Comparison of ENCODE assay signal across 1 cellular context in genomic region chr12:14774074-14774943, GRCh38.
TF ChIP-seq lines count a peak whose summit lies in the region.

No MANE protein-coding gene starts in this region.

TF ChIP-seq in HepG2, 621 proteins besides CTCF, POLR2A, EP300 and RAD21 (continued from another document):
- TF ChIP-seq PREB (CRISPR knock-in tag; IDR thresholded peaks at IDR 0.05) (no peak), PHF21A (CRISPR knock-in tag; IDR thresholded peaks at IDR 0.05) (0 out of 2 replicates have a peak, but pooled peaks have one; percentile 20), NKX3-1 (CRISPR knock-in tag; IDR thresholded peaks at IDR 0.05) (no peak), CHCHD3 (CRISPR knock-in tag; IDR thresholded peaks at IDR 0.05) (no peak), ZNF282 (IDR thresholded peaks at IDR 0.05; ENCODE audit: partially characterized antibody) (no peak), NCOA1 (CRISPR knock-in tag; IDR thresholded peaks at IDR 0.05) (no peak), HDAC1 (CRISPR knock-in tag; IDR thresholded peaks at IDR 0.05) (peak; percentile 60), ZFP36L2 (CRISPR knock-in tag; IDR thresholded peaks at IDR 0.05) (no peak), HOXD1 (CRISPR knock-in tag; IDR thresholded peaks at IDR 0.05) (no peak), MXD4 (CRISPR knock-in tag; IDR thresholded peaks at IDR 0.05) (no peak), ZNF124 (CRISPR knock-in tag; IDR thresholded peaks at IDR 0.05) (peak; percentile 60; the same call in 1 of the 2 replicates), ZSCAN12 (CRISPR knock-in tag; IDR thresholded peaks at IDR 0.05) (no peak), DMAP1 (CRISPR knock-in tag; IDR thresholded peaks at IDR 0.05) (no peak), ELF1 (CRISPR knock-in tag; IDR thresholded peaks at IDR 0.05) (no peak), ZNF878 (CRISPR knock-in tag; IDR thresholded peaks at IDR 0.05) (peak; percentile 45; the same call in 1 of the 2 replicates), ATRX (CRISPR knock-in tag; IDR thresholded peaks at IDR 0.05; ENCODE audit: borderline replicate concordance) (no peak), GATAD1 (CRISPR knock-in tag; IDR thresholded peaks at IDR 0.05) (peak; percentile 30; the same call in 1 of the 2 replicates), CEBPZ (IDR thresholded peaks at IDR 0.05; ENCODE audit: low read length) (no peak), CCAR2 (optimal IDR thresholded peaks at IDR 0.05; ENCODE audit: low read depth, low read length) (no peak), ZNF331 (CRISPR knock-in tag; IDR thresholded peaks at IDR 0.05) (no peak), NCOR1 (IDR thresholded peaks at IDR 0.05; ENCODE audit: borderline replicate concordance, low read length) (no peak), ETV5 (CRISPR knock-in tag; IDR thresholded peaks at IDR 0.05; ENCODE audit: borderline replicate concordance) (peak; percentile 18; the same call in 1 of the 2 replicates), ZNF619 (CRISPR knock-in tag; IDR thresholded peaks at IDR 0.05) (peak; percentile 34; the same call in 1 of the 2 replicates), ZNF674 (CRISPR knock-in tag; IDR thresholded peaks at IDR 0.05; ENCODE audit: low read depth) (no peak), CREB1 (IDR thresholded peaks at IDR 0.05) (no peak), CREB1 (CRISPR knock-in tag; IDR thresholded peaks at IDR 0.05) (peak; percentile 41; the same call in 1 of the 2 replicates), RBM39 (IDR thresholded peaks at IDR 0.05; ENCODE audit: low read depth, low read length, poor library complexity, severe bottlenecking) (no peak), AGO2 (optimal IDR thresholded peaks at IDR 0.05; ENCODE audit: low read depth, low read length) (peak; percentile 58)
- TF ChIP-seq, protein P1, sequence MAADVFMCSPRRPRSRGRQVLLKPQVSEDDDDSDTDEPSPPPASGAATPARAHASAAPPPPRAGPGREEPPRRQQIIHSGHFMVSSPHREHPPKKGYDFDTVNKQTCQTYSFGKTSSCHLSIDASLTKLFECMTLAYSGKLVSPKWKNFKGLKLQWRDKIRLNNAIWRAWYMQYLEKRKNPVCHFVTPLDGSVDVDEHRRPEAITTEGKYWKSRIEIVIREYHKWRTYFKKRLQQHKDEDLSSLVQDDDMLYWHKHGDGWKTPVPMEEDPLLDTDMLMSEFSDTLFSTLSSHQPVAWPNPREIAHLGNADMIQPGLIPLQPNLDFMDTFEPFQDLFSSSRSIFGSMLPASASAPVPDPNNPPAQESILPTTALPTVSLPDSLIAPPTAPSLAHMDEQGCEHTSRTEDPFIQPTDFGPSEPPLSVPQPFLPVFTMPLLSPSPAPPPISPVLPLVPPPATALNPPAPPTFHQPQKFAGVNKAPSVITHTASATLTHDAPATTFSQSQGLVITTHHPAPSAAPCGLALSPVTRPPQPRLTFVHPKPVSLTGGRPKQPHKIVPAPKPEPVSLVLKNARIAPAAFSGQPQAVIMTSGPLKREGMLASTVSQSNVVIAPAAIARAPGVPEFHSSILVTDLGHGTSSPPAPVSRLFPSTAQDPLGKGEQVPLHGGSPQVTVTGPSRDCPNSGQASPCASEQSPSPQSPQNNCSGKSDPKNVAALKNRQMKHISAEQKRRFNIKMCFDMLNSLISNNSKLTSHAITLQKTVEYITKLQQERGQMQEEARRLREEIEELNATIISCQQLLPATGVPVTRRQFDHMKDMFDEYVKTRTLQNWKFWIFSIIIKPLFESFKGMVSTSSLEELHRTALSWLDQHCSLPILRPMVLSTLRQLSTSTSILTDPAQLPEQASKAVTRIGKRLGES (CRISPR knock-in tag; IDR thresholded peaks at IDR 0.05; ENCODE audit: borderline replicate concordance), result no peak
- TF ChIP-seq, protein P2, sequence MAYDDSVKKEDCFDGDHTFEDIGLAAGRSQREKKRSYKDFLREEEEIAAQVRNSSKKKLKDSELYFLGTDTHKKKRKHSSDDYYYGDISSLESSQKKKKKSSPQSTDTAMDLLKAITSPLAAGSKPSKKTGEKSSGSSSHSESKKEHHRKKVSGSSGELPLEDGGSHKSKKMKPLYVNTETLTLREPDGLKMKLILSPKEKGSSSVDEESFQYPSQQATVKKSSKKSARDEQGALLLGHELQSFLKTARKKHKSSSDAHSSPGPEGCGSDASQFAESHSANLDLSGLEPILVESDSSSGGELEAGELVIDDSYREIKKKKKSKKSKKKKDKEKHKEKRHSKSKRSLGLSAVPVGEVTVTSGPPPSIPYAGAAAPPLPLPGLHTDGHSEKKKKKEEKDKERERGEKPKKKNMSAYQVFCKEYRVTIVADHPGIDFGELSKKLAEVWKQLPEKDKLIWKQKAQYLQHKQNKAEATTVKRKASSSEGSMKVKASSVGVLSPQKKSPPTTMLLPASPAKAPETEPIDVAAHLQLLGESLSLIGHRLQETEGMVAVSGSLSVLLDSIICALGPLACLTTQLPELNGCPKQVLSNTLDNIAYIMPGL (CRISPR knock-in tag; IDR thresholded peaks at IDR 0.05; ENCODE audit: borderline replicate concordance in 1 of 2, low read depth in 1 of 2), result peak; percentile 27 to 37; a peak in 1 of 4 replicates
- TF ChIP-seq, protein P3, sequence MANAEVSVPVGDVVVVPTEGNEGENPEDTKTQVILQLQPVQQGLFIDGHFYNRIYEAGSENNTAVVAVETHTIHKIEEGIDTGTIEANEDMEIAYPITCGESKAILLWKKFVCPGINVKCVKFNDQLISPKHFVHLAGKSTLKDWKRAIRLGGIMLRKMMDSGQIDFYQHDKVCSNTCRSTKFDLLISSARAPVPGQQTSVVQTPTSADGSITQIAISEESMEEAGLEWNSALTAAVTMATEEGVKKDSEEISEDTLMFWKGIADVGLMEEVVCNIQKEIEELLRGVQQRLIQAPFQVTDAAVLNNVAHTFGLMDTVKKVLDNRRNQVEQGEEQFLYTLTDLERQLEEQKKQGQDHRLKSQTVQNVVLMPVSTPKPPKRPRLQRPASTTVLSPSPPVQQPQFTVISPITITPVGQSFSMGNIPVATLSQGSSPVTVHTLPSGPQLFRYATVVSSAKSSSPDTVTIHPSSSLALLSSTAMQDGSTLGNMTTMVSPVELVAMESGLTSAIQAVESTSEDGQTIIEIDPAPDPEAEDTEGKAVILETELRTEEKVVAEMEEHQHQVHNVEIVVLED (CRISPR knock-in tag; IDR thresholded peaks at IDR 0.05; ENCODE audit: borderline replicate concordance), result no peak
